ENCODE assay signal across 14 cellular contexts in the genomic region with DNA sequence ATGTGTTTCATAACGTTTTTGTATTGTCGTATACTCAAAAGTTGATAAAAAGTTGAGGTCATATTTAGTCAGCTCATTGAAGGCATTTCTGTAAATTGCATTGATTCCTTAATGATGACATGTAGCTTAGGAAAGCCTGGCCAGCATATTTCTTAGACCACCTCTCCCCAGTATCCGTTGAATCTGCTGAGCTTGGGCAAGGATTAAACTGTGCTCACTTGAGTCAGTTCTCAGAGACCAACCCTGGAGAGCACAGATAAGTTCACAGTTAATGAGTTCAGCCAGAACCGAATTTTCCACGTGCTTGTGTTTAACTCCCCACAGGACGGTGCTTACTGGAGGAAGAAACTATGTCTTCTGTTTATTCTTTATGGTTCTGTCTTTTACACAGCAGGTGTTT.
DNase-seq lines count a peak whose midpoint lies in the region; ATAC-seq and TF ChIP-seq lines count a peak whose summit lies in the region.
"Had no signal": no experiment of that assay in that cellular context is flagged by ENCODE, and none has a peak within 500 bp of the region (broad histone marks: within the 10 kb centered on the region; RNA-seq: fewer than 3 reads in every experiment).

No MANE protein-coding gene starts in this region.

- H3F3A ChIP-seq in MM.1S (ENCODE audit: insufficient read depth, low read length), result no peaks in the 10 kb centered on the region

- H3K27ac ChIP-seq in right atrium auricular region (no peak overlapping the region), esophagus muscularis mucosa (replicated peaks in 1 of 4) (no peak overlapping the region), MM.1S (ENCODE audit: low read length) (no peak overlapping the region)
- H3K27ac ChIP-seq: coronary artery had no signal

- whole genome bisulfite sequencing in esophagus muscularis mucosa, result 47% methylated on average over 6 of the region's 6 CpGs

- H3K4me2 ChIP-seq in MM.1S (ENCODE audit: low read depth, low read length), result no peak overlapping the region

- no peak overlapping the region for H3K9ac ChIP-seq in MM.1S (ENCODE audit: low read length)

- H3K27me3 ChIP-seq in right atrium auricular region, result no peaks in the 10 kb centered on the region
- no peaks in the 10 kb centered on the region for H3K27me3 ChIP-seq in esophagus muscularis mucosa
- no peaks in the 10 kb centered on the region for H3K27me3 ChIP-seq in MM.1S (replicated peaks; ENCODE audit: insufficient read depth, low read length)

- intact Hi-C loops in Right ventricle myocardium superior (cut with DNase I), result no loop called here
- intact Hi-C loops in esophagus muscularis mucosa (cut with DNase I), result no loop called here

- H4K20me1 ChIP-seq in MM.1S (ENCODE audit: insufficient read depth, low read length), result no peaks in the 10 kb centered on the region

- H3K9me3 ChIP-seq in right atrium auricular region (no peaks in the 10 kb centered on the region), esophagus muscularis mucosa (no peaks in the 10 kb centered on the region), MM.1S (replicated peaks; ENCODE audit: insufficient read depth, low read length) (no peaks in the 10 kb centered on the region)

- ATAC-seq in Right ventricle myocardium superior (ENCODE audit: poor library complexity), result peak; percentile 85

- H3K36me3 ChIP-seq in right atrium auricular region (no peaks in the 10 kb centered on the region), esophagus muscularis mucosa (no peaks in the 10 kb centered on the region), MM.1S (replicated peaks; ENCODE audit: insufficient read depth, low read length) (no peaks in the 10 kb centered on the region)

- H3K4me1 ChIP-seq in right atrium auricular region (peaks cover 0 to 12% of the 10 kb centered on the region in 2 donors), esophagus muscularis mucosa (peaks cover 8 to 12% (median 10%) of the 10 kb centered on the region in 4 donors), MM.1S (ENCODE audit: low read length) (peaks cover 7% of the 10 kb centered on the region; the same call in 1 of the 2 replicates)

- TF ChIP-seq EP300 in esophagus muscularis mucosa (IDR thresholded peaks at IDR 0.05), result no peak

- TF ChIP-seq CTCF in right atrium auricular region (IDR thresholded peaks at IDR 0.05), result no peak
- TF ChIP-seq CTCF in choroid plexus epithelial cell (conservative IDR thresholded peaks at IDR 0.05; ENCODE audit: low read depth, low read length), result no peak
- no peak for TF ChIP-seq CTCF in esophagus muscularis mucosa (IDR thresholded peaks at IDR 0.05)
- no peak for TF ChIP-seq CTCF in MM.1S (IDR thresholded peaks at IDR 0.05; ENCODE audit: low read length)

- H3K4me3 ChIP-seq in right atrium auricular region (no peak overlapping the region), choroid plexus epithelial cell (ENCODE audit: low read depth, low read length) (no peak overlapping the region), esophagus muscularis mucosa (no peak overlapping the region), MM.1S (ENCODE audit: low read length) (no peak overlapping the region)
- H3K4me3 ChIP-seq: coronary artery had no signal

- no peak for TF ChIP-seq POLR2A in esophagus muscularis mucosa (IDR thresholded peaks at IDR 0.05; ENCODE audit: low read depth)

- H3K79me2 ChIP-seq in MM.1S (ENCODE audit: low read length), result no peaks in the 10 kb centered on the region

- H3K9me2 ChIP-seq in MM.1S (replicated peaks; ENCODE audit: insufficient read depth, low read length), result no peaks in the 10 kb centered on the region

- no peak overlapping the region for H2AFZ ChIP-seq in MM.1S (ENCODE audit: low read length)

- no peak for DNase-seq in Right ventricle myocardium superior
- no peak for DNase-seq in right atrium auricular region (ENCODE audit: low spot score)
- DNase-seq in choroid plexus epithelial cell (ENCODE audit: low read depth), result peak; percentile 93
- peak; percentile 96 for DNase-seq in iris pigment epithelial cell (ENCODE audit: low read depth)
- DNase-seq in glomerular visceral epithelial cell (ENCODE audit: extremely low spot score), result no peak
- no peak for DNase-seq in esophagus muscularis mucosa (ENCODE audit: extremely low spot score)
- no peak for DNase-seq in MM.1S
- no peak for DNase-seq in stimulated activated CD4-positive, alpha-beta T cell treated with anti-CD3 and anti-CD28 coated beads, Interleukin-4, amount 100 ng/mL, for 1 hour
- DNase-seq: activated CD4-positive, alpha-beta memory T cell treated with anti-CD3 and anti-CD28 coated beads, Interleukin-2, amount 10 ng/mL, durations not matched to agents 7 days and 5 days; CD4-positive, alpha-beta memory T cell; Kasumi-1; NCI-H187; NCI-H524 had no signal

Comparison
In these comparisons a context has a peak if more than half of its experiments do, and no peak if none do; other contexts are left out.
1. DNase-seq: peak in choroid plexus epithelial cell (single experiment) and iris pigment epithelial cell (single experiment); none in Right ventricle myocardium superior (single experiment), right atrium auricular region (single experiment), glomerular visceral epithelial cell (single experiment), esophagus muscularis mucosa (single experiment), MM.1S (single experiment) and stimulated activated CD4-positive, alpha-beta T cell treated with anti-CD3 and anti-CD28 coated beads, Interleukin-4, amount 100 ng/mL, for 1 hour (single experiment).